ENCODE assay signal across 7 cellular contexts in genomic region chr6:157099912-157100593, GRCh38.
A peak's percentile ranks its signal among the peaks of the same experiment; 100 is the strongest.
DNase-seq lines count a peak whose midpoint lies in the region; ATAC-seq lines count a peak whose summit lies in the region.

No MANE protein-coding gene starts in this region.

- no peak overlapping the region for H3K27ac ChIP-seq in trophoblast cell (ENCODE audit: low read depth, low read length)

- peaks cover 2% of the 10 kb centered on the region for H3K79me2 ChIP-seq in trophoblast cell (ENCODE audit: control insufficient read depth, insufficient read depth, low read length, poor library complexity)

- H4K12ac ChIP-seq in trophoblast cell (ENCODE audit: low read depth, low read length), result no peak overlapping the region

- no peak overlapping the region for H3K4me2 ChIP-seq in trophoblast cell (ENCODE audit: low read length)

- no peak overlapping the region for H2BK12ac ChIP-seq in trophoblast cell (ENCODE audit: low read length)

- H4K8ac ChIP-seq in trophoblast cell (ENCODE audit: low read depth, low read length), result no peak overlapping the region

- no peaks in the 10 kb centered on the region for H3K4me1 ChIP-seq in trophoblast cell (ENCODE audit: control insufficient read depth in 1 of 2, insufficient read depth in 2 of 2, low read length in 2 of 2)

- no peak overlapping the region for H3K4me3 ChIP-seq in trophoblast cell (ENCODE audit: low read depth, low read length)

- peak; percentile 94 for ATAC-seq in GM19468 (IDR thresholded peaks at IDR 0.05; ENCODE audit: extremely low read depth, unreplicated experiment)
- ATAC-seq in HG03442 (IDR thresholded peaks at IDR 0.05; ENCODE audit: unreplicated experiment), result peak; percentile 99
- peak; percentile 98 to 99 for ATAC-seq in activated T-cell treated with anti-CD3 and anti-CD28 coated beads, Interleukin-2, amount 50 U/mL, for 4 hours

- WGBS in trophoblast cell (ENCODE audit: extremely low coverage, insufficient coverage, insufficient read length), result no CpG with 5 or more reads among the region's 7 CpGs

- H3K9me3 Mint-ChIP-seq in activated T-cell treated with anti-CD3 and anti-CD28 coated beads, Interleukin-2, amount 50 U/mL, for 4 hours, result no peaks in the 10 kb centered on the region

- H2BK5ac ChIP-seq in trophoblast cell (ENCODE audit: low read depth, low read length, poor library complexity), result no peak overlapping the region

- H3K9ac ChIP-seq in trophoblast cell (ENCODE audit: low read length), result no peak overlapping the region

- no peaks in the 10 kb centered on the region for H3K9me3 ChIP-seq in trophoblast cell (ENCODE audit: insufficient read depth, low read depth, low read length)

- peaks cover 13% of the 10 kb centered on the region for H3K36me3 Mint-ChIP-seq in activated T-cell treated with anti-CD3 and anti-CD28 coated beads, Interleukin-2, amount 50 U/mL, for 4 hours (ENCODE audit: insufficient read depth)

- peak overlapping the region; percentile 59 for H3K4me3 Mint-ChIP-seq in activated T-cell treated with anti-CD3 and anti-CD28 coated beads, Interleukin-2, amount 50 U/mL, for 4 hours

- DNase-seq in activated T-cell treated with anti-CD3 and anti-CD28 coated beads, Interleukin-2, amount 50 U/mL, for 4 hours, result peak; percentile 42
- DNase-seq in stimulated activated CD4-positive, alpha-beta T cell treated with anti-CD3 and anti-CD28 coated beads, Interleukin-15, amount 100 ng/mL, for 48 hours (ENCODE audit: low read depth in 2 of 2), result peak; percentile 38 to 39
- DNase-seq in SKM-1 (lab: John Stamatoyannopoulos, UW; ENCODE audit: unreplicated experiment) (no peak), DMS79 (lab: John Stamatoyannopoulos, UW) (no peak), trophoblast cell (no peak)

- H3K27me3 ChIP-seq in trophoblast cell (ENCODE audit: insufficient read depth, low read length), result no peaks in the 10 kb centered on the region

- H3K23ac ChIP-seq in trophoblast cell (ENCODE audit: low read length), result no peak overlapping the region

- H3K4me1 Mint-ChIP-seq in activated T-cell treated with anti-CD3 and anti-CD28 coated beads, Interleukin-2, amount 50 U/mL, for 4 hours (ENCODE audit: low read depth), result peaks cover 60% of the 10 kb centered on the region

- H3K14ac ChIP-seq in trophoblast cell (ENCODE audit: low read length), result no peak overlapping the region

- no peak overlapping the region for H2AK5ac ChIP-seq in trophoblast cell (ENCODE audit: low read length)

- H3K27me3 Mint-ChIP-seq in activated T-cell treated with anti-CD3 and anti-CD28 coated beads, Interleukin-2, amount 50 U/mL, for 4 hours (ENCODE audit: low read depth), result no peaks in the 10 kb centered on the region

- H2AFZ ChIP-seq in trophoblast cell (ENCODE audit: insufficient read depth, low read length, poor library complexity), result no peak overlapping the region

- H3K36me3 ChIP-seq in trophoblast cell (ENCODE audit: control insufficient read depth in 1 of 2, insufficient read depth in 2 of 2, low read length in 2 of 2), result peaks cover 2 to 8% of the 10 kb centered on the region in 2 experiments

- no peaks in the 10 kb centered on the region for H3K79me1 ChIP-seq in trophoblast cell (ENCODE audit: low read length)

- no peak overlapping the region for H4K91ac ChIP-seq in trophoblast cell (ENCODE audit: low read depth, low read length)

- H3K18ac ChIP-seq in trophoblast cell (ENCODE audit: low read length), result no peak overlapping the region

- no peak overlapping the region for H3K4ac ChIP-seq in trophoblast cell (ENCODE audit: low read depth, low read length)

- H2BK120ac ChIP-seq in trophoblast cell (ENCODE audit: insufficient read depth, low read length, poor library complexity), result no peak overlapping the region

Comparison
In these comparisons a context has a peak if more than half of its experiments do, and no peak if none do; other contexts are left out.
1. DNase-seq: peak in activated T-cell treated with anti-CD3 and anti-CD28 coated beads, Interleukin-2, amount 50 U/mL, for 4 hours (single experiment) and stimulated activated CD4-positive, alpha-beta T cell treated with anti-CD3 and anti-CD28 coated beads, Interleukin-15, amount 100 ng/mL, for 48 hours (2 of 2); none in SKM-1 (single experiment), DMS79 (single experiment) and trophoblast cell (0 of 2).
2. Peak in every context shown above with its lines, with median percentiles within 50 percentile points of each other: ATAC-seq.